In the genomic region with DNA sequence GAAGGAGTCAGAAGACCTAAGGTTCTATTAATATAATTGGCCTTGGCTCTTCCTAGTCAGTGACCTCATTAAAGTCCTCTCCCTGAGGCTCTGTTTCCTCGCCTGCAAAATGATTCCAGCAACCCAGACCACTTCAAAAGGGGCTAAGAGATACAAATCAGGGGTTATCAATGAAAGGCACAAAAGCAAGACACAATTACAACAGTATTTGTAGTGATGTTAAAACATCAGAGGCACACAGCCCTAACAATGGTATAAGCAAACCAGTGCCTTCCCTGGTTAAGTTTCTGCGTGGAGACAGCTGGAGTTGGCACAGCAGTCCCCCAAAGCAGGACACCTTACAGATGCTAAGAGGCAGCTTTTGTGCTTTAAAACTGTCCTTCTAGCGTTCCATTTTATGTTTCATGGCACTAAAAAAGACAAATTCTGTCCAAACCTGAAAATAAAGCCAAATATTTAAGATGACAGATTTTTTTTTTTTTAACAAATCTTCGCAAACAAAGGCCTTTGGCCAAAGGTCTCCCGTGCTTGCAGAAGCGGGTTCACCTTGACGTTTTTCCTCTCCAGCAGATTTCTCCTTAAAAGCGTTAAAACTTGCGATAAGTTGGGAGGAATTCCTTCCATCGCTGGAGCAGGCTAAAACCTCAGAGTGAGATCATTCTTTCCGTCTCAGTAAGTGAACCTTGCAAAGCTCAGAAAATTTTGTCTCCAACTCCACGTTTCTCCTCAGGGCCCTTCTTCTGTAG, we compare ENCODE assay signal across 8 cellular contexts. TPM values are rescaled to one million over a fixed set of nuclear protein-coding genes. Genes with fewer than 3 reads are reported as not detected.
DNase-seq lines count a peak whose midpoint lies in the region; ATAC-seq and TF ChIP-seq lines count a peak whose summit lies in the region.

No MANE protein-coding gene starts in this region.

- no peaks in the 10 kb centered on the region for H3K27me3 Mint-ChIP-seq in activated naive CD8-positive, alpha-beta T cell

- H3K36me3 Mint-ChIP-seq in activated naive CD8-positive, alpha-beta T cell, result peaks cover 8% of the 10 kb centered on the region

- H3K27ac Mint-ChIP-seq in activated naive CD8-positive, alpha-beta T cell, result peak overlapping the region; percentile 96

- no peaks in the 10 kb centered on the region for H3K36me3 ChIP-seq in KMS-11 (ENCODE audit: insufficient read depth)
- peaks cover 0 to 5% (median 0%) of the 10 kb centered on the region in 9 donors for H3K36me3 ChIP-seq in heart right ventricle
- no peaks in the 10 kb centered on the region for H3K36me3 ChIP-seq in prostate gland

- peak overlapping the region; percentile 92 for H3K4me3 Mint-ChIP-seq in activated naive CD8-positive, alpha-beta T cell

- H3K4me2 ChIP-seq in KMS-11, result peak overlapping the region; percentile 91

- H4K20me1 ChIP-seq in KMS-11 (ENCODE audit: insufficient read depth), result no peaks in the 10 kb centered on the region

- H3K9me3 ChIP-seq in heart right ventricle, result peaks cover 0 to 10% (median 0%) of the 10 kb centered on the region in 11 donors
- H3K9me3 ChIP-seq in prostate gland, result no peaks in the 10 kb centered on the region

- WGBS in heart right ventricle, 2 donors, result 4% methylated on average over 12 of the region's 12 CpGs
- 4% methylated on average over 12 of the region's 12 CpGs for WGBS in prostate gland

- peak overlapping the region; percentile 85 for H2AFZ ChIP-seq in KMS-11 (ENCODE audit: low read depth)

- H3K27ac ChIP-seq in KMS-11, result peak overlapping the region; percentile 85
- H3K27ac ChIP-seq in heart right ventricle, result peak overlapping the region; percentile 96 to 99 (median 98)
- H3K27ac ChIP-seq in prostate gland, result peak overlapping the region; percentile 93 to 96

- peaks cover 36% of the 10 kb centered on the region for H3K4me1 Mint-ChIP-seq in activated naive CD8-positive, alpha-beta T cell (ENCODE audit: low read depth)

- H3K4me3 ChIP-seq in KMS-11 (IDR thresholded peaks at IDR 0.05; ENCODE audit: insufficient read depth, low read depth, low read length) (no peak overlapping the region), heart right ventricle (peak overlapping the region; percentile 63 to 76 (median 69)), prostate gland (peak overlapping the region; percentile 65 to 83)

- TF ChIP-seq CTCF in KMS-11 (conservative IDR thresholded peaks at IDR 0.05; ENCODE audit: low read depth, low read length) (no peak), heart right ventricle (IDR thresholded peaks at IDR 0.05) (no peak), prostate gland (IDR thresholded peaks at IDR 0.05) (no peak)

- peak overlapping the region; percentile 95 for H3K9ac ChIP-seq in KMS-11

- ATAC-seq in heart right ventricle (peak in 5 of 8 donors; percentile 17 to 47 (median 42)), HG03442 (IDR thresholded peaks at IDR 0.05; ENCODE audit: unreplicated experiment) (no peak)

- DNase-seq in SHP77 treated with DMSO at 0.1 percent for 48 hours (lab: John Stamatoyannopoulos, UW) (peak; percentile 12), SHP77 (lab: John Stamatoyannopoulos, UW) (no peak), heart right ventricle (peak in 1 of 2 donors; percentile 13), prostate gland (ENCODE audit: low spot score) (no peak), CD1c-positive myeloid dendritic cell (ENCODE audit: extremely low spot score) (no peak)

- peak; percentile 17 for TF ChIP-seq POLR2A in prostate gland (IDR thresholded peaks at IDR 0.05)

- intact Hi-C loops in heart right ventricle (cut with DNase I), result loop anchor here in 3 of 10 donors (5.0 to 10.0 kb wide), 3 partner anchors 80 to 155 kb away; no protein-coding TSS in a partner anchor
- intact Hi-C loops in prostate gland (cut with DNase I), result no loop called here

- no peaks in the 10 kb centered on the region for H3K9me3 Mint-ChIP-seq in activated naive CD8-positive, alpha-beta T cell (ENCODE audit: low read depth)

- H3K4me1 ChIP-seq in KMS-11 (ENCODE audit: low read depth, poor library complexity, severe bottlenecking) (peaks cover 26% of the 10 kb centered on the region), heart right ventricle (peaks cover 0 to 58% (median 37%) of the 10 kb centered on the region in 9 donors), prostate gland (replicated peaks) (peaks cover 3% of the 10 kb centered on the region)

- H3K27me3 ChIP-seq in KMS-11 (ENCODE audit: insufficient read depth, low read depth) (no peaks in the 10 kb centered on the region), heart right ventricle (no peaks in the 10 kb centered on the region), prostate gland (replicated peaks; ENCODE audit: insufficient read depth) (no peaks in the 10 kb centered on the region)

- H3K79me2 ChIP-seq in KMS-11 (ENCODE audit: insufficient read depth, low read depth), result peaks cover 29% of the 10 kb centered on the region

RNA-seq across cellular contexts. Expression of a gene that starts 1.0 kb away (rescaled TPM):
- total RNA-seq in heart right ventricle (10 to 100 TPM; 20.0 to 30.9 (median 24.9) TPM), prostate gland (10 to 100 TPM; 35.1 to 44.2 TPM)
- polyA plus RNA-seq in heart right ventricle, result 10 to 100 TPM in 1 of 2 donors, 1 to 10 TPM in 1; 6.9 to 42.4 TPM
